Comparison of ENCODE assay signal across 7 cellular contexts in genomic region chr6:70740746-70741145, GRCh38.
DNase-seq lines count a peak whose midpoint lies in the region; ATAC-seq and TF ChIP-seq lines count a peak whose summit lies in the region.
"Not testable (repeated sequence)": the region's sequence is repeated elsewhere in the genome, so short reads cannot be mapped to it uniquely, and the experiment has no call there.

No MANE protein-coding gene starts in this region.

- DNase-seq in activated B cell treated with CpG ODN at 0.5 μM for 24 hours; activated CD4-positive, alpha-beta T cell treated with anti-CD3 and anti-CD28 coated beads, Interleukin-2, amount 10 ng/mL, durations not matched to agents 24 days and 14 days; activated T-cell treated with anti-CD3 and anti-CD28 coated beads, Interleukin-2, amount 50 U/mL, for 24 hours; stimulated activated naive B cell treated with anti-CD40 and anti-IgM and Interleukin-4, amounts not matched to agents 10 μg/mL and 1 μg/mL and 100 μg/mL, for 72 hours: not testable (repeated sequence)
- DNase-seq in stimulated activated CD4-positive, alpha-beta T cell treated with anti-CD3 and anti-CD28 coated beads, Interleukin-15, amount 100 ng/mL, for 24 hours, result peak; percentile 6

- peak overlapping the region; percentile 30 for H3K27ac Mint-ChIP-seq in activated B cell treated with CpG ODN at 0.5 μM for 24 hours
- peak overlapping the region; percentile 20 for H3K27ac Mint-ChIP-seq in activated CD4-positive, alpha-beta T cell treated with anti-CD3 and anti-CD28 coated beads, Interleukin-2, amount 10 ng/mL, durations not matched to agents 24 days and 14 days
- peak overlapping the region; percentile 34 for H3K27ac Mint-ChIP-seq in activated T-cell treated with anti-CD3 and anti-CD28 coated beads, Interleukin-2, amount 50 U/mL, for 24 hours
- H3K27ac Mint-ChIP-seq in activated T-helper 17 cell treated with anti-CD3 and anti-CD28 coated beads, Interleukin-2, amount 50 U/mL, for 72 hours; stimulated activated naive B cell treated with anti-CD40 and anti-IgM and Interleukin-4, amounts not matched to agents 10 μg/mL and 1 μg/mL and 100 μg/mL, for 72 hours: not testable (repeated sequence)
- peak overlapping the region; percentile 28 for H3K27ac Mint-ChIP-seq in activated naive CD8-positive, alpha-beta T cell

- not testable (repeated sequence) for H3K27me3 Mint-ChIP-seq in activated B cell treated with CpG ODN at 0.5 μM for 24 hours; activated CD4-positive, alpha-beta T cell treated with anti-CD3 and anti-CD28 coated beads, Interleukin-2, amount 10 ng/mL, durations not matched to agents 24 days and 14 days; activated T-cell treated with anti-CD3 and anti-CD28 coated beads, Interleukin-2, amount 50 U/mL, for 24 hours; activated T-helper 17 cell treated with anti-CD3 and anti-CD28 coated beads, Interleukin-2, amount 50 U/mL, for 72 hours; activated naive CD8-positive, alpha-beta T cell; stimulated activated naive B cell treated with anti-CD40 and anti-IgM and Interleukin-4, amounts not matched to agents 10 μg/mL and 1 μg/mL and 100 μg/mL, for 72 hours

- H3K36me3 Mint-ChIP-seq in activated B cell treated with CpG ODN at 0.5 μM for 24 hours (ENCODE audit: low read depth), result peaks cover 59% of the 10 kb centered on the region
- H3K36me3 Mint-ChIP-seq in activated CD4-positive, alpha-beta T cell treated with anti-CD3 and anti-CD28 coated beads, Interleukin-2, amount 10 ng/mL, durations not matched to agents 24 days and 14 days (ENCODE audit: low read depth), result peaks cover 59% of the 10 kb centered on the region
- H3K36me3 Mint-ChIP-seq in activated T-cell treated with anti-CD3 and anti-CD28 coated beads, Interleukin-2, amount 50 U/mL, for 24 hours (ENCODE audit: low read depth), result peaks cover 71% of the 10 kb centered on the region
- H3K36me3 Mint-ChIP-seq in activated T-helper 17 cell treated with anti-CD3 and anti-CD28 coated beads, Interleukin-2, amount 50 U/mL, for 72 hours (ENCODE audit: low read depth), result peaks cover 80% of the 10 kb centered on the region
- peaks cover 45% of the 10 kb centered on the region for H3K36me3 Mint-ChIP-seq in activated naive CD8-positive, alpha-beta T cell
- H3K36me3 Mint-ChIP-seq in stimulated activated naive B cell treated with anti-CD40 and anti-IgM and Interleukin-4, amounts not matched to agents 10 μg/mL and 1 μg/mL and 100 μg/mL, for 72 hours, result peaks cover 29 to 59% of the 10 kb centered on the region in 2 donors

- peaks cover 17% of the 10 kb centered on the region for H3K9me3 Mint-ChIP-seq in activated B cell treated with CpG ODN at 0.5 μM for 24 hours
- not testable (repeated sequence) for H3K9me3 Mint-ChIP-seq in activated CD4-positive, alpha-beta T cell treated with anti-CD3 and anti-CD28 coated beads, Interleukin-2, amount 10 ng/mL, durations not matched to agents 24 days and 14 days; activated T-helper 17 cell treated with anti-CD3 and anti-CD28 coated beads, Interleukin-2, amount 50 U/mL, for 72 hours; activated naive CD8-positive, alpha-beta T cell (ENCODE audit: low read depth)
- H3K9me3 Mint-ChIP-seq in activated T-cell treated with anti-CD3 and anti-CD28 coated beads, Interleukin-2, amount 50 U/mL, for 24 hours, result peaks cover 18% of the 10 kb centered on the region
- H3K9me3 Mint-ChIP-seq in stimulated activated naive B cell treated with anti-CD40 and anti-IgM and Interleukin-4, amounts not matched to agents 10 μg/mL and 1 μg/mL and 100 μg/mL, for 72 hours, result peaks cover 6 to 22% of the 10 kb centered on the region in 2 donors

- H3K4me1 Mint-ChIP-seq in activated B cell treated with CpG ODN at 0.5 μM for 24 hours; activated CD4-positive, alpha-beta T cell treated with anti-CD3 and anti-CD28 coated beads, Interleukin-2, amount 10 ng/mL, durations not matched to agents 24 days and 14 days: not testable (repeated sequence)
- H3K4me1 Mint-ChIP-seq in activated T-cell treated with anti-CD3 and anti-CD28 coated beads, Interleukin-2, amount 50 U/mL, for 24 hours (ENCODE audit: low read depth), result peaks cover 40% of the 10 kb centered on the region
- peaks cover 20% of the 10 kb centered on the region for H3K4me1 Mint-ChIP-seq in activated T-helper 17 cell treated with anti-CD3 and anti-CD28 coated beads, Interleukin-2, amount 50 U/mL, for 72 hours
- H3K4me1 Mint-ChIP-seq in activated naive CD8-positive, alpha-beta T cell (ENCODE audit: low read depth), result peaks cover 16% of the 10 kb centered on the region
- peaks cover 17 to 23% of the 10 kb centered on the region in 2 donors for H3K4me1 Mint-ChIP-seq in stimulated activated naive B cell treated with anti-CD40 and anti-IgM and Interleukin-4, amounts not matched to agents 10 μg/mL and 1 μg/mL and 100 μg/mL, for 72 hours

- POLR2A ChIA-PET in activated B cell treated with CpG ODN at 0.5 μM for 24 hours (lab: Charles Lee), result not testable (repeated sequence)

- TF ChIP-seq CTCF in activated B cell treated with CpG ODN at 0.5 μM for 24 hours (IDR thresholded peaks at IDR 0.05), result not testable (repeated sequence)

- peak; percentile 76 for ATAC-seq in activated B cell treated with CpG ODN at 0.5 μM for 24 hours (ENCODE audit: low read depth)
- ATAC-seq in activated T-helper 17 cell treated with anti-CD3 and anti-CD28 coated beads, Interleukin-2, amount 50 U/mL, for 72 hours (replicated peaks), result peak; percentile 85
- ATAC-seq in stimulated activated naive B cell treated with anti-CD40 and anti-IgM and Interleukin-4, amounts not matched to agents 10 μg/mL and 1 μg/mL and 100 μg/mL, for 72 hours (replicated peaks), result peak; percentile 67 to 82

- intact Hi-C loops in activated B cell treated with CpG ODN at 0.5 μM for 24 hours (cut with micrococcal nuclease); activated CD4-positive, alpha-beta T cell treated with anti-CD3 and anti-CD28 coated beads, Interleukin-2, amount 10 ng/mL, durations not matched to agents 24 days and 14 days (cut with micrococcal nuclease): not testable (repeated sequence)

- H3K4me3 Mint-ChIP-seq in activated B cell treated with CpG ODN at 0.5 μM for 24 hours; activated CD4-positive, alpha-beta T cell treated with anti-CD3 and anti-CD28 coated beads, Interleukin-2, amount 10 ng/mL, durations not matched to agents 24 days and 14 days; activated T-helper 17 cell treated with anti-CD3 and anti-CD28 coated beads, Interleukin-2, amount 50 U/mL, for 72 hours; activated naive CD8-positive, alpha-beta T cell; stimulated activated naive B cell treated with anti-CD40 and anti-IgM and Interleukin-4, amounts not matched to agents 10 μg/mL and 1 μg/mL and 100 μg/mL, for 72 hours: not testable (repeated sequence)
- peak overlapping the region; percentile 16 for H3K4me3 Mint-ChIP-seq in activated T-cell treated with anti-CD3 and anti-CD28 coated beads, Interleukin-2, amount 50 U/mL, for 24 hours

- CTCF ChIA-PET in activated B cell treated with CpG ODN at 0.5 μM for 24 hours (lab: Charles Lee), result interaction anchor here (1.2 kb wide), 1 partner anchor 34 kb away, joined by 3 read pairs; no protein-coding TSS in a partner anchor
